In genomic region chr11:61683961-61684869, GRCh38 we compare ENCODE assay signal across 15 cellular contexts. TPM values are rescaled to one million over a fixed set of nuclear protein-coding genes. Genes with fewer than 3 reads are reported as not detected.
DNase-seq lines count a peak whose midpoint lies in the region; ATAC-seq and TF ChIP-seq lines count a peak whose summit lies in the region.
"Had no signal": no experiment of that assay in that cellular context is flagged by ENCODE, and none has a peak within 500 bp of the region (broad histone marks: within the 10 kb centered on the region; RNA-seq: fewer than 3 reads in every experiment).

No MANE protein-coding gene starts in this region.

- POLR2A ChIA-PET in activated CD4-positive, alpha-beta T cell treated with anti-CD3 and anti-CD28 coated beads, Interleukin-2, amount 10 ng/mL, durations not matched to agents 7 days and 5 days (lab: Charles Lee), result no interaction called here

- peaks cover 0 to 63% (median 11%) of the 10 kb centered on the region in 11 experiments; a peak in 13 of 22 replicates for H4K20me1 ChIP-seq in BLaER1 treated with 17β-estradiol and CSF1 and Interleukin-3, amounts not matched to agents 10 nM and 100 nM

- no peak overlapping the region for H3K4me3 Mint-ChIP-seq in activated CD4-positive, alpha-beta T cell treated with anti-CD3 and anti-CD28 coated beads, Interleukin-2, amount 10 ng/mL, durations not matched to agents 7 days and 5 days
- H3K4me3 Mint-ChIP-seq: WTC11 had no signal

- no peaks in the 10 kb centered on the region for H3K9me3 Mint-ChIP-seq in activated CD4-positive, alpha-beta T cell treated with anti-CD3 and anti-CD28 coated beads, Interleukin-2, amount 10 ng/mL, durations not matched to agents 7 days and 5 days
- H3K9me3 Mint-ChIP-seq: WTC11 had no signal

- peak overlapping the region; percentile 70 to 100 (median 89) for H3K4me2 ChIP-seq in BLaER1 treated with 17β-estradiol and CSF1 and Interleukin-3, amounts not matched to agents 10 nM and 100 nM

- H3K36me3 ChIP-seq in BLaER1 treated with 17β-estradiol and CSF1 and Interleukin-3, amounts not matched to agents 10 nM and 100 nM, result no peaks in the 10 kb centered on the region
- H3K36me3 ChIP-seq: ascending aorta had no signal

- H3K9me3 ChIP-seq in BLaER1 treated with 17β-estradiol and CSF1 and Interleukin-3, amounts not matched to agents 10 nM and 100 nM (replicated peaks in 1 of 11), result no peaks in the 10 kb centered on the region
- H3K9me3 ChIP-seq: ascending aorta had no signal

- H3K27me3 ChIP-seq in BLaER1 treated with 17β-estradiol and CSF1 and Interleukin-3, amounts not matched to agents 10 nM and 100 nM, result peaks cover 0 to 48% (median 3%) of the 10 kb centered on the region in 11 experiments; a peak in 8 of 22 replicates

- TF ChIP-seq CTCF in fibroblast of villous mesenchyme (IDR thresholded peaks at IDR 0.05; ENCODE audit: insufficient read depth, low read depth, low read length), result no peak

- peaks cover 5% of the 10 kb centered on the region for H3K4me1 Mint-ChIP-seq in activated CD4-positive, alpha-beta T cell treated with anti-CD3 and anti-CD28 coated beads, Interleukin-2, amount 10 ng/mL, durations not matched to agents 7 days and 5 days

- H3K27ac Mint-ChIP-seq in activated CD4-positive, alpha-beta T cell treated with anti-CD3 and anti-CD28 coated beads, Interleukin-2, amount 10 ng/mL, durations not matched to agents 7 days and 5 days, result no peak overlapping the region
- H3K27ac Mint-ChIP-seq: progenitor cell of endocrine pancreas, WTC11 had no signal

- H3K4me3 ChIP-seq in BLaER1 treated with 17β-estradiol and CSF1 and Interleukin-3, amounts not matched to agents 10 nM and 100 nM, result peak overlapping the region in 8 of 10 experiments; percentile 4 to 50 (median 18); a peak in 8 of 20 replicates
- no peak overlapping the region for H3K4me3 ChIP-seq in fibroblast of villous mesenchyme (ENCODE audit: low read depth, low read length)
- H3K4me3 ChIP-seq: ascending aorta, GM23248 had no signal

- peaks cover 76 to 95% (median 85%) of the 10 kb centered on the region in 10 experiments for H3K4me1 ChIP-seq in BLaER1 treated with 17β-estradiol and CSF1 and Interleukin-3, amounts not matched to agents 10 nM and 100 nM

- H3K27ac ChIP-seq in BLaER1 treated with 17β-estradiol and CSF1 and Interleukin-3, amounts not matched to agents 10 nM and 100 nM, result no peak overlapping the region
- H3K27ac ChIP-seq: ascending aorta, GM23248 had no signal

- CTCF ChIA-PET in activated CD4-positive, alpha-beta T cell treated with anti-CD3 and anti-CD28 coated beads, Interleukin-2, amount 10 ng/mL, durations not matched to agents 7 days and 5 days (lab: Charles Lee), result interaction anchor here (0.6 to 2.0 kb wide), 6 partner anchors 13 to 60 kb away, joined by 3 to 9 read pairs (median 4); no protein-coding TSS in a partner anchor

- H3K36me3 Mint-ChIP-seq in activated CD4-positive, alpha-beta T cell treated with anti-CD3 and anti-CD28 coated beads, Interleukin-2, amount 10 ng/mL, durations not matched to agents 7 days and 5 days (ENCODE audit: low read depth), result no peaks in the 10 kb centered on the region
- H3K36me3 Mint-ChIP-seq: WTC11 had no signal

- ATAC-seq in GM18517 (IDR thresholded peaks at IDR 0.05; ENCODE audit: unreplicated experiment), result no peak
- no peak for ATAC-seq in GM18907 (IDR thresholded peaks at IDR 0.05; ENCODE audit: unreplicated experiment)
- ATAC-seq: left cardiac atrium, WTC11 had no signal

- H3K9ac ChIP-seq in BLaER1 treated with 17β-estradiol and CSF1 and Interleukin-3, amounts not matched to agents 10 nM and 100 nM, result peak overlapping the region in 5 of 11 experiments; percentile 5 to 32 (median 14); a peak in 7 of 22 replicates
- H3K9ac ChIP-seq: GM23248 had no signal

- peaks cover 28% of the 10 kb centered on the region for H3K27me3 Mint-ChIP-seq in activated CD4-positive, alpha-beta T cell treated with anti-CD3 and anti-CD28 coated beads, Interleukin-2, amount 10 ng/mL, durations not matched to agents 7 days and 5 days
- H3K27me3 Mint-ChIP-seq: progenitor cell of endocrine pancreas had no signal

- DNase-seq in COLO668 (lab: John Stamatoyannopoulos, UW; ENCODE audit: unreplicated experiment) (peak; percentile 57), fibroblast of villous mesenchyme (ENCODE audit: low read depth) (peak; percentile 19), hippocampal formation (lab: John Stamatoyannopoulos, UW) (no peak), nucleus accumbens (lab: John Stamatoyannopoulos, UW) (no peak)
- peak; percentile 67 for DNase-seq in activated CD4-positive, alpha-beta T cell treated with anti-CD3 and anti-CD28 coated beads, Interleukin-2, amount 10 ng/mL, durations not matched to agents 7 days and 5 days
- DNase-seq: DND-41, GM23248, left cardiac atrium had no signal

RNA-seq across cellular contexts. Expression of gene DAGLA, which starts 4.0 kb away (rescaled TPM):
- under 1 TPM; 0.44 to 0.45 TPM for total RNA-seq in activated CD4-positive, alpha-beta T cell treated with anti-CD3 and anti-CD28 coated beads, Interleukin-2, amount 10 ng/mL, durations not matched to agents 7 days and 5 days
- 2.2 and 2.6 TPM in 2 replicates for total RNA-seq in fibroblast of villous mesenchyme
- total RNA-seq: OCI-LY7 had no signal

Comparison
In these comparisons a context has a peak if more than half of its experiments do, and no peak if none do; other contexts are left out.
1. DNase-seq: peak in COLO668 (single experiment), activated CD4-positive, alpha-beta T cell treated with anti-CD3 and anti-CD28 coated beads, Interleukin-2, amount 10 ng/mL, durations not matched to agents 7 days and 5 days (single experiment) and fibroblast of villous mesenchyme (single experiment); none in hippocampal formation (0 of 2) and nucleus accumbens (0 of 56).